8 cellular contexts compared by ENCODE assay signal in the genomic region with DNA sequence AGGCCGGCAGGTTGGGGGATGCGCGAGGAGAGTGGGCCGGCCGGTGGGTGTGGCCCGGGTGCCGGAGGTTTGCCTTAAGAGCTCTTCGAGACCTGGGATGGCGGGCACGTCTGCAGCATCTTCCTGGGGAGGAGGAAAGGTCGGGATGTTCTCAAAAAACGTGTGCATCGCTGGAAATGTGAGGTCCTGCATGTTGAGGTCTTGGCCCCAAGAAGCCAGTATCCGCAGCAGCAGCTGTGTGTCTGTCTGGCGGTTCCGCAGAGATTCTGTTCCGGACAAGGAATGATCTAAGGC. TPM values are rescaled to one million over a fixed set of nuclear protein-coding genes. Genes with fewer than 3 reads are reported as not detected.
DNase-seq lines count a peak whose midpoint lies in the region; ATAC-seq and TF ChIP-seq lines count a peak whose summit lies in the region.

No MANE protein-coding gene starts in this region.

- no peak overlapping the region for H3K27ac Mint-ChIP-seq in activated B cell treated with CpG ODN at 0.5 μM for 24 hours
- H3K27ac Mint-ChIP-seq in stimulated activated memory B cell treated with anti-CD40 and anti-IgM and Interleukin-4, amounts not matched to agents 10 μg/mL and 1 μg/mL and 100 μg/mL, for 72 hours, result no peak overlapping the region

- peak overlapping the region; percentile 45; the same call in 1 of the 2 replicates for H3K4me3 ChIP-seq in H7 (ENCODE audit: insufficient read depth, low read depth, low read length)

- peaks cover 41% of the 10 kb centered on the region for H3K27me3 Mint-ChIP-seq in activated B cell treated with CpG ODN at 0.5 μM for 24 hours
- peaks cover 52% of the 10 kb centered on the region for H3K27me3 Mint-ChIP-seq in stimulated activated memory B cell treated with anti-CD40 and anti-IgM and Interleukin-4, amounts not matched to agents 10 μg/mL and 1 μg/mL and 100 μg/mL, for 72 hours

- intact Hi-C loops in activated B cell treated with CpG ODN at 0.5 μM for 24 hours (cut with micrococcal nuclease) (loop anchor here (2.0 kb wide), 1 partner anchor 597 kb away; the partner anchor contains the start of gene ZDHHC13), left ventricle myocardium superior (cut with micrococcal nuclease) (no loop called here)

- H3K36me3 Mint-ChIP-seq in activated B cell treated with CpG ODN at 0.5 μM for 24 hours (ENCODE audit: low read depth), result no peaks in the 10 kb centered on the region
- H3K36me3 Mint-ChIP-seq in stimulated activated memory B cell treated with anti-CD40 and anti-IgM and Interleukin-4, amounts not matched to agents 10 μg/mL and 1 μg/mL and 100 μg/mL, for 72 hours, result no peaks in the 10 kb centered on the region

- H3K4me3 Mint-ChIP-seq in activated B cell treated with CpG ODN at 0.5 μM for 24 hours, result peak overlapping the region; percentile 79
- H3K4me3 Mint-ChIP-seq in stimulated activated memory B cell treated with anti-CD40 and anti-IgM and Interleukin-4, amounts not matched to agents 10 μg/mL and 1 μg/mL and 100 μg/mL, for 72 hours, result peak overlapping the region; percentile 61

- ATAC-seq in activated B cell treated with CpG ODN at 0.5 μM for 24 hours (ENCODE audit: low read depth) (no peak), left ventricle myocardium superior (no peak), HG03097 (IDR thresholded peaks at IDR 0.05; ENCODE audit: low FRiP score, unreplicated experiment) (no peak)
- no peak for ATAC-seq in stimulated activated memory B cell treated with anti-CD40 and anti-IgM and Interleukin-4, amounts not matched to agents 10 μg/mL and 1 μg/mL and 100 μg/mL, for 72 hours

- no peaks in the 10 kb centered on the region for H3K9me3 Mint-ChIP-seq in activated B cell treated with CpG ODN at 0.5 μM for 24 hours
- H3K9me3 Mint-ChIP-seq in stimulated activated memory B cell treated with anti-CD40 and anti-IgM and Interleukin-4, amounts not matched to agents 10 μg/mL and 1 μg/mL and 100 μg/mL, for 72 hours, result no peaks in the 10 kb centered on the region

- H3K4me1 Mint-ChIP-seq in activated B cell treated with CpG ODN at 0.5 μM for 24 hours, result peaks cover 25% of the 10 kb centered on the region
- H3K4me1 Mint-ChIP-seq in stimulated activated memory B cell treated with anti-CD40 and anti-IgM and Interleukin-4, amounts not matched to agents 10 μg/mL and 1 μg/mL and 100 μg/mL, for 72 hours, result peaks cover 27% of the 10 kb centered on the region

- POLR2A ChIA-PET in activated B cell treated with CpG ODN at 0.5 μM for 24 hours (lab: Charles Lee), result no interaction called here

- H3K27me3 ChIP-seq in H7 (ENCODE audit: control insufficient read depth, insufficient read depth, low read length), result peaks cover 36% of the 10 kb centered on the region

- no peaks in the 10 kb centered on the region for H3K36me3 ChIP-seq in H7 (replicated peaks; ENCODE audit: control insufficient read depth, insufficient read depth, low read length)

- CTCF ChIA-PET in activated B cell treated with CpG ODN at 0.5 μM for 24 hours (lab: Charles Lee), result no interaction called here

- TF ChIP-seq CTCF in activated B cell treated with CpG ODN at 0.5 μM for 24 hours (IDR thresholded peaks at IDR 0.05), result no peak

- DNase-seq in H7 (peak; percentile 61), activated B cell treated with CpG ODN at 0.5 μM for 24 hours (no peak), left ventricle myocardium superior (peak; percentile 37), HUDEP-2 (lab: John Stamatoyannopoulos, UW; ENCODE audit: unreplicated experiment in 76 of 76) (no peak), COR-L47 (lab: John Stamatoyannopoulos, UW) (no peak)
- DNase-seq in activated CD8-positive, alpha-beta memory T cell treated with anti-CD3 and anti-CD28 coated beads for 24 hours, result no peak

RNA-seq across cellular contexts. Expression of gene NAV2, which starts 1.4 kb away (rescaled TPM):
- 11.1 and 12.3 TPM in 2 replicates for total RNA-seq in H7 (2014; rRNA removed; shearing (Covaris generic))
- total RNA-seq in activated B cell treated with CpG ODN at 0.5 μM for 24 hours (9.0 and 10.3 TPM in 2 replicates), left ventricle myocardium superior (8.8 TPM)

Comparison
In these comparisons a context has a peak if more than half of its experiments do, and no peak if none do; other contexts are left out.
1. DNase-seq: peak in H7 (single experiment) and left ventricle myocardium superior (single experiment); none in activated B cell treated with CpG ODN at 0.5 μM for 24 hours (single experiment), HUDEP-2 (0 of 76), COR-L47 (single experiment) and activated CD8-positive, alpha-beta memory T cell treated with anti-CD3 and anti-CD28 coated beads for 24 hours (single experiment).